Comparison of ENCODE assay signal across 8 cellular contexts in genomic region chr3:51340311-51340829, GRCh38. TPM values are rescaled to one million over a fixed set of nuclear protein-coding genes. Genes with fewer than 3 reads are reported as not detected.
DNase-seq lines count a peak whose midpoint lies in the region; ATAC-seq and TF ChIP-seq lines count a peak whose summit lies in the region.

No MANE protein-coding gene starts in this region.

- no peak for TF ChIP-seq RAD21 in SK-N-SH (IDR thresholded peaks at IDR 0.05; ENCODE audit: low read length)

- peaks cover 0 to 15% of the 10 kb centered on the region in 2 experiments; a peak in 2 of 4 replicates for H3K4me1 ChIP-seq in SK-N-SH (ENCODE audit: control insufficient read depth in 1 of 2, insufficient read depth in 2 of 2, low read depth in 1 of 2, low read length in 1 of 2)
- peaks cover 13% of the 10 kb centered on the region for H3K4me1 ChIP-seq in foreskin keratinocyte
- H3K4me1 ChIP-seq in psoas muscle: no peaks in the 10 kb centered on the region

- H3K9me3 ChIP-seq in SK-N-SH: no peaks in the 10 kb centered on the region
- H3K9me3 ChIP-seq in psoas muscle: no peaks in the 10 kb centered on the region
- H3K9me3 ChIP-seq in WERI-Rb-1 (ENCODE audit: severe bottlenecking): no peaks in the 10 kb centered on the region

- TF ChIP-seq EP300 in SK-N-SH (IDR thresholded peaks at IDR 0.05; ENCODE audit: borderline replicate concordance in 1 of 2, low read depth in 1 of 2, low read length in 1 of 2): no peak

- no peaks in the 10 kb centered on the region for H3K79me2 ChIP-seq in SK-N-SH (ENCODE audit: insufficient read depth)

- H3K4me3 ChIP-seq in SK-N-SH (ENCODE audit: low read depth in 2 of 2, low read length in 1 of 2) (no peak overlapping the region), psoas muscle (no peak overlapping the region), WERI-Rb-1 (ENCODE audit: low read depth, low read length) (no peak overlapping the region)

- POLR2A ChIA-PET in SK-N-SH (lab: Yijun Ruan, JAX): no interaction called here

- peak; percentile 91 for DNase-seq in GM03348 (ENCODE audit: low spot score)
- no peak for DNase-seq in SK-N-SH
- peak; percentile 78 to 90 for DNase-seq in foreskin keratinocyte
- peak in 1 of 2 donors; percentile 23 for DNase-seq in psoas muscle
- DNase-seq in WERI-Rb-1: no peak

- peak overlapping the region; percentile 45 for H3K4me2 ChIP-seq in SK-N-SH

- 21% methylated on average over 2 of the region's 2 CpGs for WGBS in SK-N-SH (ENCODE audit: low lambda C conversion rate)
- WGBS in psoas muscle, 3 donors: 39 to 53% (median 43%) methylated on average over 2 of the region's 2 CpGs

- peak overlapping the region; percentile 76 for H2AFZ ChIP-seq in SK-N-SH (ENCODE audit: low read depth)

- TF ChIP-seq CTCF in SK-N-SH (IDR thresholded peaks at IDR 0.05): no peak
- TF ChIP-seq CTCF in foreskin keratinocyte (conservative IDR thresholded peaks at IDR 0.05): no peak
- TF ChIP-seq CTCF in psoas muscle (IDR thresholded peaks at IDR 0.05): no peak
- no peak for TF ChIP-seq CTCF in WERI-Rb-1 (IDR thresholded peaks at IDR 0.05; ENCODE audit: low read depth, low read length)

- H3K9me2 ChIP-seq in SK-N-SH: no peaks in the 10 kb centered on the region

- H3K27ac ChIP-seq in SK-N-SH (ENCODE audit: low read depth in 2 of 2, low read length in 1 of 2) (peak overlapping the region; percentile 72 to 89; a peak in 3 of 4 replicates), foreskin keratinocyte (no peak overlapping the region), psoas muscle (peak overlapping the region; percentile 4), WERI-Rb-1 (no peak overlapping the region)

- H3F3A ChIP-seq in SK-N-SH (replicated peaks; ENCODE audit: insufficient read depth): peaks cover 9% of the 10 kb centered on the region

- CTCF ChIA-PET in SK-N-SH (lab: Yijun Ruan, JAX): interaction anchor here (0.7 to 1.2 kb wide), 3 partner anchors 48 to 721 kb away, joined by 3 to 4 read pairs (median 3); no protein-coding TSS in a partner anchor

- no peaks in the 10 kb centered on the region for H4K20me1 ChIP-seq in SK-N-SH (ENCODE audit: insufficient read depth)

- H3K27me3 ChIP-seq in SK-N-SH (ENCODE audit: insufficient read depth) (no peaks in the 10 kb centered on the region; the same call in 1 of the 2 replicates), foreskin keratinocyte (no peaks in the 10 kb centered on the region), psoas muscle (ENCODE audit: insufficient read depth in 3 of 3, low read length in 2 of 3) (no peaks in the 10 kb centered on the region), WERI-Rb-1 (ENCODE audit: insufficient read depth, low read depth, severe bottlenecking) (no peaks in the 10 kb centered on the region)

- H3K9ac ChIP-seq in SK-N-SH: peak overlapping the region; percentile 29; the same call in 1 of the 2 replicates

- intact Hi-C loops in psoas muscle (cut with DNase I): no loop called here

- H3K36me3 ChIP-seq in SK-N-SH (replicated peaks in 1 of 2; ENCODE audit: control insufficient read depth in 1 of 2, insufficient read depth in 2 of 2, low read length in 1 of 2) (no peaks in the 10 kb centered on the region), psoas muscle (ENCODE audit: insufficient read depth in 1 of 2, low read depth in 1 of 2) (no peaks in the 10 kb centered on the region), WERI-Rb-1 (no peaks in the 10 kb centered on the region)

- peak; percentile 94 for ATAC-seq in foreskin keratinocyte
- ATAC-seq in psoas muscle: peak in 3 of 4 donors; percentile 46 to 78 (median 56)
- ATAC-seq in GM21786 (IDR thresholded peaks at IDR 0.05; ENCODE audit: unreplicated experiment): no peak
- ATAC-seq in GM19467 (IDR thresholded peaks at IDR 0.05; ENCODE audit: unreplicated experiment): no peak
- no peak for ATAC-seq in GM18867 (IDR thresholded peaks at IDR 0.05; ENCODE audit: unreplicated experiment)

TF ChIP-seq in SK-N-SH, 30 proteins besides CTCF, POLR2A, EP300 and RAD21 (continues in another document):
- TF ChIP-seq RFX5 (IDR thresholded peaks at IDR 0.05; ENCODE audit: low read length) (no peak), MEF2A (IDR thresholded peaks at IDR 0.05; ENCODE audit: borderline replicate concordance, low read depth) (no peak), USF1 (IDR thresholded peaks at IDR 0.05; ENCODE audit: borderline replicate concordance, low read depth) (no peak), POLR2AphosphoS5 (IDR thresholded peaks at IDR 0.05; ENCODE audit: low read depth, low read length) (peak; percentile 64), TCF12 (IDR thresholded peaks at IDR 0.05) (peak; percentile 45; the same call in 1 of the 2 replicates), RCOR1 (IDR thresholded peaks at IDR 0.05; ENCODE audit: low read length) (no peak), MXI1 (IDR thresholded peaks at IDR 0.05; ENCODE audit: low read depth, low read length) (no peak), ZBTB33 (IDR thresholded peaks at IDR 0.05; ENCODE audit: borderline replicate concordance, low read depth) (no peak), PBX3 (IDR thresholded peaks at IDR 0.05) (no peak), RXRA (IDR thresholded peaks at IDR 0.05; ENCODE audit: borderline replicate concordance, low read depth) (no peak), REST (IDR thresholded peaks at IDR 0.05; ENCODE audit: low read depth, low read length) (no peak), ELF1 (IDR thresholded peaks at IDR 0.05) (0 out of 2 replicates have a peak, but pooled peaks have one; percentile 20)

RNA-seq across cellular contexts. Expression of gene MANF, which starts 44.7 kb away (rescaled TPM):
- 118 and 121 TPM in 2 replicates for polyA plus RNA-seq in SK-N-SH (2012; rRNA removed)
- 151 and 220 TPM in 2 replicates for polyA plus RNA-seq in SK-N-SH (2012; cell fraction: cytosol; rRNA removed)
- polyA plus RNA-seq in SK-N-SH (2012; cell fraction: nucleus; rRNA removed): 27.1 and 39.2 TPM in 2 replicates
- total RNA-seq in foreskin keratinocyte: 195 and 214 TPM in 2 replicates
- 266 and 289 TPM in 2 replicates for polyA plus RNA-seq in foreskin keratinocyte
- 10 to 100 TPM; 12.6 to 24.0 (median 19.3) TPM for total RNA-seq in psoas muscle
- polyA plus RNA-seq in psoas muscle: 10 to 100 TPM; 17.9 to 42.4 (median 18.3) TPM

RNA-seq across cellular contexts. Expression of gene RBM15B, which starts 50.7 kb away (rescaled TPM):
- polyA plus RNA-seq in SK-N-SH (2012; rRNA removed): 11.3 and 17.0 TPM in 2 replicates
- polyA plus RNA-seq in SK-N-SH (2012; cell fraction: cytosol; rRNA removed): 12.3 and 17.2 TPM in 2 replicates
- 9.4 and 9.8 TPM in 2 replicates for polyA plus RNA-seq in SK-N-SH (2012; cell fraction: nucleus; rRNA removed)
- total RNA-seq in foreskin keratinocyte: 29.5 and 33.2 TPM in 2 replicates
- polyA plus RNA-seq in foreskin keratinocyte: 18.6 and 20.0 TPM in 2 replicates
- total RNA-seq in psoas muscle: 10 to 100 TPM in 1 of 4 donors, 1 to 10 TPM in 3; 7.0 to 11.9 (median 9.8) TPM
- 1 to 10 TPM; 4.6 to 8.8 (median 6.1) TPM for polyA plus RNA-seq in psoas muscle

Comparison
In these comparisons a context has a peak if more than half of its experiments do, and no peak if none do; other contexts are left out.
1. DNase-seq: peak in GM03348 (single experiment) and foreskin keratinocyte (2 of 2); none in SK-N-SH (single experiment) and WERI-Rb-1 (single experiment).
2. H3K27ac ChIP-seq: peak in SK-N-SH (2 of 2) and psoas muscle (single experiment); none in foreskin keratinocyte (single experiment) and WERI-Rb-1 (single experiment).
3. ATAC-seq: peak in foreskin keratinocyte (single experiment) and psoas muscle (3 of 4); none in GM21786 (single experiment), GM19467 (single experiment) and GM18867 (single experiment).